In genomic region chr12:107760817-107761501, GRCh38 we compare ENCODE assay signal across 8 cellular contexts. TPM values are rescaled to one million over a fixed set of nuclear protein-coding genes. Genes with fewer than 3 reads are reported as not detected.
DNase-seq lines count a peak whose midpoint lies in the region; ATAC-seq and TF ChIP-seq lines count a peak whose summit lies in the region.

TSS of gene PRDM4 (minus strand) at chr12:107761137. CDS start at chr12:107760515, 622 bp downstream.

- peak; percentile 87 for TF ChIP-seq CTCF in GM20000 (IDR thresholded peaks at IDR 0.05; ENCODE audit: extremely low read depth, missing control alignments)

- peak within 1 kb of the TSS; percentile 71 for H3K4me3 ChIP-seq in effector memory CD4-positive, alpha-beta T cell (ENCODE audit: insufficient read depth, low read depth, low read length, poor library complexity, severe bottlenecking)

- H3K9me3 ChIP-seq in effector memory CD4-positive, alpha-beta T cell (ENCODE audit: control insufficient read depth, low read length), result no peaks in the 10 kb centered on the region

- H3K27ac Mint-ChIP-seq in memory B cell, result peak within 1 kb of the TSS; percentile 97

- peaks cover 18% of the 10 kb centered on the region for H3K36me3 ChIP-seq in effector memory CD4-positive, alpha-beta T cell (ENCODE audit: control insufficient read depth, insufficient read depth, low read length)

- CTCF ChIA-PET in activated CD8-positive, alpha-beta memory T cell treated with anti-CD3 and anti-CD28 coated beads for 36 hours (lab: Charles Lee), result no interaction called here

- ATAC-seq in memory B cell (ENCODE audit: low read depth), result peak; percentile 90

- POLR2A ChIA-PET in activated CD8-positive, alpha-beta memory T cell treated with anti-CD3 and anti-CD28 coated beads for 36 hours (lab: Charles Lee), result no interaction called here

- no peaks in the 10 kb centered on the region for H3K27me3 Mint-ChIP-seq in memory B cell

- DNase-seq in COLO829 (ENCODE audit: low spot score) (peak; percentile 97), GM20000 (ENCODE audit: low spot score) (peak; percentile 99), HT-29 (ENCODE audit: low spot score) (peak; percentile 93), memory B cell (ENCODE audit: low spot score in 2 of 2) (peak; percentile 89 to 93)
- DNase-seq in NK-92 treated with Interleukin-12 subunit alpha and Interleukin-12 subunit beta, amount 100 ng/mL, for 24 hours (lab: John Stamatoyannopoulos, UW), result peak; percentile 74
- DNase-seq in effector memory CD4-positive, alpha-beta T cell, result peak; percentile 81 to 84 (median 83)
- DNase-seq in stimulated activated CD8-positive, alpha-beta memory T cell treated with anti-CD3 and anti-CD28 coated beads, Interleukin-12 subunit alpha, Interleukin-12 subunit beta, amount 100 ng/mL, for 24 hours (ENCODE audit: extremely low read depth), result peak; percentile 81

- peaks cover 8% of the 10 kb centered on the region for H3K36me3 Mint-ChIP-seq in memory B cell

- peaks cover 24% of the 10 kb centered on the region for H3K4me1 Mint-ChIP-seq in memory B cell

- H3K9me3 Mint-ChIP-seq in memory B cell, result no peaks in the 10 kb centered on the region

- no peaks in the 10 kb centered on the region for H3K27me3 ChIP-seq in effector memory CD4-positive, alpha-beta T cell (replicated peaks; ENCODE audit: control insufficient read depth, insufficient read depth, low read length, poor library complexity, severe bottlenecking)

- peak within 1 kb of the TSS; percentile 93 for H3K4me3 Mint-ChIP-seq in memory B cell

- H3K4me1 ChIP-seq in effector memory CD4-positive, alpha-beta T cell (ENCODE audit: control insufficient read depth, insufficient read depth, low read length, poor library complexity, severe bottlenecking), result peaks cover 24% of the 10 kb centered on the region

- peak within 1 kb of the TSS; percentile 72 for H3K27ac ChIP-seq in effector memory CD4-positive, alpha-beta T cell (ENCODE audit: insufficient read depth, low read length, poor library complexity, severe bottlenecking)

RNA-seq across cellular contexts. Expression of gene PRDM4, which starts in this region (rescaled TPM):
- 28.1 and 35.5 TPM in 2 replicates for total RNA-seq in HT-29 (2014; rRNA removed; shearing (Covaris generic))
- 10 to 100 TPM; 30.6 TPM for total RNA-seq in activated CD8-positive, alpha-beta memory T cell treated with anti-CD3 and anti-CD28 coated beads for 36 hours

Comparison
In these comparisons a context has a peak if more than half of its experiments do, and no peak if none do; other contexts are left out.
1. Peak in every context shown above with its lines: DNase-seq, ATAC-seq, H3K4me3 ChIP-seq and H3K27ac ChIP-seq.